ENCODE assay signal across 1 cellular context in the genomic region with DNA sequence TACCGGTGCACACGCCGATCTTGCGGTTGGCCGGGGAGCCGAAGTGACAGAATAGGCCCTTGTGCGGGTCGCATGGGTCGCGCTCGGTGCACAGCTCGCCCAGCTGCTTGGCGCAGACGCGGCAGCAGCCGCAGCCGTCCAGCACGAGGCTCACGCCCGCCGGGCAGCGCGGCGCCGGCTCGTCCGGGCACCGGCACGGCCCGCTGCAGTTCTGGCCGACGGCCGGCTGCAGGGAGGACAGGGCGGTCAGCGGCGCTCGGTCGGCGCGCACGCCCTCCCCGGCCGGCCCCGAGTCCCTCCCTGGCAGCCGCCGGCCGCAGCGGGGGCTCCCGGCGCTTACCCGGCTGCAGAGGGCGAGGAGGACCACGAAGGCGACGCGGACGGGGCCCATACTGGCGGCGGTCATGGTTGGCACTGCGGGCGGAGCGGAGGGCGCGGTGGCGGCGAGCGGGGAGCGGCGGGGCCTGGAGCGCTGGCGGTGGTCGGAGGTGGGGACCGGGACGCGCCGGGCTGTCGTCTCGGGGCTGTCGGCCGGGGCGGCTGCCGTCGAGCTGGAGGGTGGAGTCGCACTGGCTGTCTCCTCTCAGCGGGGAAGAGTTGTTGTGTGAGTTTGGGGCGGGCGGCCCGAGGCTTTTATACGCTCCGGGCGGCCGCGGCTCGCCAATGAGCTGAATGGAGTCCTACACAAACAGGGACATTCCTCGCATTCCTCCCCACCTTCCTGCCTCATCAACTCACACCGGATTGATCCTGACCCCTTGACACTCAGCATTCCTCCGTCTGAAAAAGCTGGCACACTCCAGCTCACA.
A peak's percentile ranks its signal among the peaks of the same experiment; 100 is the strongest.
TF ChIP-seq lines count a peak whose summit lies in the region.

A gene with protein sequence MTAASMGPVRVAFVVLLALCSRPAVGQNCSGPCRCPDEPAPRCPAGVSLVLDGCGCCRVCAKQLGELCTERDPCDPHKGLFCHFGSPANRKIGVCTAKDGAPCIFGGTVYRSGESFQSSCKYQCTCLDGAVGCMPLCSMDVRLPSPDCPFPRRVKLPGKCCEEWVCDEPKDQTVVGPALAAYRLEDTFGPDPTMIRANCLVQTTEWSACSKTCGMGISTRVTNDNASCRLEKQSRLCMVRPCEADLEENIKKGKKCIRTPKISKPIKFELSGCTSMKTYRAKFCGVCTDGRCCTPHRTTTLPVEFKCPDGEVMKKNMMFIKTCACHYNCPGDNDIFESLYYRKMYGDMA (minus strand): TSS at position 606 of the 809 bp plus-strand sequence. CDS start 200 bp downstream, at position 406.

TF ChIP-seq in HepG2, 621 proteins besides CTCF, POLR2A, EP300 and RAD21 (continued from another document and continues in another):
- TF ChIP-seq, protein P1, sequence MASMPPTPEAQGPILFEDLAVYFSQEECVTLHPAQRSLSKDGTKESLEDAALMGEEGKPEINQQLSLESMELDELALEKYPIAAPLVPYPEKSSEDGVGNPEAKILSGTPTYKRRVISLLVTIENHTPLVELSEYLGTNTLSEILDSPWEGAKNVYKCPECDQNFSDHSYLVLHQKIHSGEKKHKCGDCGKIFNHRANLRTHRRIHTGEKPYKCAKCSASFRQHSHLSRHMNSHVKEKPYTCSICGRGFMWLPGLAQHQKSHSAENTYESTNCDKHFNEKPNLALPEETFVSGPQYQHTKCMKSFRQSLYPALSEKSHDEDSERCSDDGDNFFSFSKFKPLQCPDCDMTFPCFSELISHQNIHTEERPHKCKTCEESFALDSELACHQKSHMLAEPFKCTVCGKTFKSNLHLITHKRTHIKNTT (CRISPR knock-in tag; IDR thresholded peaks at IDR 0.05): peak; percentile 89; the same call in 1 of the 2 replicates
- TF ChIP-seq ONECUT2 (CRISPR knock-in tag; IDR thresholded peaks at IDR 0.05) (peak; percentile 74), HOXA3 (CRISPR knock-in tag; IDR thresholded peaks at IDR 0.05) (peak; percentile 81), ZNF570 (CRISPR knock-in tag; IDR thresholded peaks at IDR 0.05; ENCODE audit: borderline replicate concordance) (no peak; the same call in 1 of the 2 replicates), SMYD3 (CRISPR knock-in tag; IDR thresholded peaks at IDR 0.05) (peak; percentile 57), RBFOX2 (IDR thresholded peaks at IDR 0.05; ENCODE audit: low read depth, low read length) (peak; percentile 99), SALL1 (CRISPR knock-in tag; IDR thresholded peaks at IDR 0.05) (peak; percentile 99), ZSCAN30 (CRISPR knock-in tag; IDR thresholded peaks at IDR 0.05) (0 out of 2 replicates have a peak, but pooled peaks have one; percentile 36), ZNF577 (CRISPR knock-in tag; IDR thresholded peaks at IDR 0.05; ENCODE audit: borderline replicate concordance, low read depth) (no peak), ZNF775 (CRISPR knock-in tag; IDR thresholded peaks at IDR 0.05; ENCODE audit: borderline replicate concordance) (0 out of 2 replicates have a peak, but pooled peaks have one; percentile 47), ZNF816 (CRISPR knock-in tag; IDR thresholded peaks at IDR 0.05; ENCODE audit: borderline replicate concordance) (peak; percentile 63; the same call in 1 of the 2 replicates), ZNF317 (CRISPR knock-in tag; IDR thresholded peaks at IDR 0.05) (peak; percentile 84), ZNF350 (CRISPR knock-in tag; IDR thresholded peaks at IDR 0.05; ENCODE audit: borderline replicate concordance, low read depth) (peak; percentile 60; the same call in 1 of the 2 replicates), ZNF776 (CRISPR knock-in tag; IDR thresholded peaks at IDR 0.05) (peak; percentile 67), ZSCAN9 (CRISPR knock-in tag; IDR thresholded peaks at IDR 0.05; ENCODE audit: borderline replicate concordance) (peak; percentile 69), ZSCAN20 (CRISPR knock-in tag; IDR thresholded peaks at IDR 0.05; ENCODE audit: borderline replicate concordance) (peak; percentile 89), HMG20A (CRISPR knock-in tag; IDR thresholded peaks at IDR 0.05; ENCODE audit: borderline replicate concordance) (peak; percentile 98), ZNF547 (CRISPR knock-in tag; IDR thresholded peaks at IDR 0.05) (no peak), ZNF841 (CRISPR knock-in tag; IDR thresholded peaks at IDR 0.05; ENCODE audit: borderline replicate concordance) (peak; percentile 95), MEIS2 (CRISPR knock-in tag; IDR thresholded peaks at IDR 0.05) (peak; percentile 90), SETDB1 (CRISPR knock-in tag; IDR thresholded peaks at IDR 0.05; ENCODE audit: borderline replicate concordance) (no peak), SMARCE1 (IDR thresholded peaks at IDR 0.05; ENCODE audit: borderline replicate concordance) (0 out of 2 replicates have a peak, but pooled peaks have one; percentile 5), ZNF607 (CRISPR knock-in tag; IDR thresholded peaks at IDR 0.05; ENCODE audit: borderline replicate concordance) (peak; percentile 95), RXRA (CRISPR knock-in tag; IDR thresholded peaks at IDR 0.05) (peak; percentile 93), U2AF1 (optimal IDR thresholded peaks at IDR 0.05; ENCODE audit: low read depth, low read length) (no peak), ZNF724P (CRISPR knock-in tag; IDR thresholded peaks at IDR 0.05; ENCODE audit: borderline replicate concordance) (peak; percentile 85; the same call in 1 of the 2 replicates), CHCHD3 (CRISPR knock-in tag; IDR thresholded peaks at IDR 0.05) (0 out of 2 replicates have a peak, but pooled peaks have one; percentile 74), PHF8 (CRISPR knock-in tag; IDR thresholded peaks at IDR 0.05) (peak; percentile 46; the same call in 1 of the 2 replicates), ARNT2 (CRISPR knock-in tag; IDR thresholded peaks at IDR 0.05; ENCODE audit: low read depth) (peak; percentile 97), ZIK1 (CRISPR knock-in tag; IDR thresholded peaks at IDR 0.05; ENCODE audit: borderline replicate concordance, low read depth) (no peak; the same call in 1 of the 2 replicates), CBX2 (IDR thresholded peaks at IDR 0.05; ENCODE audit: low read depth, low read length) (no peak), CBX2 (CRISPR knock-in tag; IDR thresholded peaks at IDR 0.05; ENCODE audit: low read depth) (0 out of 2 replicates have a peak, but pooled peaks have one; percentile 79), ZNF460 (CRISPR knock-in tag; IDR thresholded peaks at IDR 0.05; ENCODE audit: borderline replicate concordance) (no peak), MXI1 (IDR thresholded peaks at IDR 0.05; ENCODE audit: borderline replicate concordance, low read depth, low read length) (peak; percentile 32; the same call in 1 of the 3 replicates), CCDC6 (CRISPR knock-in tag; IDR thresholded peaks at IDR 0.05) (peak; percentile 73), SNAPC2 (CRISPR knock-in tag; IDR thresholded peaks at IDR 0.05) (peak; percentile 51; the same call in 1 of the 2 replicates), ZNF7 (CRISPR knock-in tag; IDR thresholded peaks at IDR 0.05) (no peak), EHMT2 (IDR thresholded peaks at IDR 0.05; ENCODE audit: borderline replicate concordance, low read depth, low read length) (no peak), PCBP1 (IDR thresholded peaks at IDR 0.05; ENCODE audit: borderline replicate concordance, low read depth, low read length) (no peak), POLR2AphosphoS2 (IDR thresholded peaks at IDR 0.05; ENCODE audit: low read depth, low read length) (peak; percentile 96), NFKB2 (CRISPR knock-in tag; IDR thresholded peaks at IDR 0.05; ENCODE audit: borderline replicate concordance) (peak; percentile 92; the same call in 1 of the 2 replicates)
- TF ChIP-seq, protein P2, sequence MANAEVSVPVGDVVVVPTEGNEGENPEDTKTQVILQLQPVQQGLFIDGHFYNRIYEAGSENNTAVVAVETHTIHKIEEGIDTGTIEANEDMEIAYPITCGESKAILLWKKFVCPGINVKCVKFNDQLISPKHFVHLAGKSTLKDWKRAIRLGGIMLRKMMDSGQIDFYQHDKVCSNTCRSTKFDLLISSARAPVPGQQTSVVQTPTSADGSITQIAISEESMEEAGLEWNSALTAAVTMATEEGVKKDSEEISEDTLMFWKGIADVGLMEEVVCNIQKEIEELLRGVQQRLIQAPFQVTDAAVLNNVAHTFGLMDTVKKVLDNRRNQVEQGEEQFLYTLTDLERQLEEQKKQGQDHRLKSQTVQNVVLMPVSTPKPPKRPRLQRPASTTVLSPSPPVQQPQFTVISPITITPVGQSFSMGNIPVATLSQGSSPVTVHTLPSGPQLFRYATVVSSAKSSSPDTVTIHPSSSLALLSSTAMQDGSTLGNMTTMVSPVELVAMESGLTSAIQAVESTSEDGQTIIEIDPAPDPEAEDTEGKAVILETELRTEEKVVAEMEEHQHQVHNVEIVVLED (CRISPR knock-in tag; IDR thresholded peaks at IDR 0.05; ENCODE audit: borderline replicate concordance): peak; percentile 32; the same call in 1 of the 2 replicates
- TF ChIP-seq, protein P3, sequence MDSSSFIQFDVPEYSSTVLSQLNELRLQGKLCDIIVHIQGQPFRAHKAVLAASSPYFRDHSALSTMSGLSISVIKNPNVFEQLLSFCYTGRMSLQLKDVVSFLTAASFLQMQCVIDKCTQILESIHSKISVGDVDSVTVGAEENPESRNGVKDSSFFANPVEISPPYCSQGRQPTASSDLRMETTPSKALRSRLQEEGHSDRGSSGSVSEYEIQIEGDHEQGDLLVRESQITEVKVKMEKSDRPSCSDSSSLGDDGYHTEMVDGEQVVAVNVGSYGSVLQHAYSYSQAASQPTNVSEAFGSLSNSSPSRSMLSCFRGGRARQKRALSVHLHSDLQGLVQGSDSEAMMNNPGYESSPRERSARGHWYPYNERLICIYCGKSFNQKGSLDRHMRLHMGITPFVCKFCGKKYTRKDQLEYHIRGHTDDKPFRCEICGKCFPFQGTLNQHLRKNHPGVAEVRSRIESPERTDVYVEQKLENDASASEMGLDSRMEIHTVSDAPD (CRISPR knock-in tag; IDR thresholded peaks at IDR 0.05): peak; percentile 28; the same call in 1 of the 2 replicates
- TF ChIP-seq, protein P4, sequence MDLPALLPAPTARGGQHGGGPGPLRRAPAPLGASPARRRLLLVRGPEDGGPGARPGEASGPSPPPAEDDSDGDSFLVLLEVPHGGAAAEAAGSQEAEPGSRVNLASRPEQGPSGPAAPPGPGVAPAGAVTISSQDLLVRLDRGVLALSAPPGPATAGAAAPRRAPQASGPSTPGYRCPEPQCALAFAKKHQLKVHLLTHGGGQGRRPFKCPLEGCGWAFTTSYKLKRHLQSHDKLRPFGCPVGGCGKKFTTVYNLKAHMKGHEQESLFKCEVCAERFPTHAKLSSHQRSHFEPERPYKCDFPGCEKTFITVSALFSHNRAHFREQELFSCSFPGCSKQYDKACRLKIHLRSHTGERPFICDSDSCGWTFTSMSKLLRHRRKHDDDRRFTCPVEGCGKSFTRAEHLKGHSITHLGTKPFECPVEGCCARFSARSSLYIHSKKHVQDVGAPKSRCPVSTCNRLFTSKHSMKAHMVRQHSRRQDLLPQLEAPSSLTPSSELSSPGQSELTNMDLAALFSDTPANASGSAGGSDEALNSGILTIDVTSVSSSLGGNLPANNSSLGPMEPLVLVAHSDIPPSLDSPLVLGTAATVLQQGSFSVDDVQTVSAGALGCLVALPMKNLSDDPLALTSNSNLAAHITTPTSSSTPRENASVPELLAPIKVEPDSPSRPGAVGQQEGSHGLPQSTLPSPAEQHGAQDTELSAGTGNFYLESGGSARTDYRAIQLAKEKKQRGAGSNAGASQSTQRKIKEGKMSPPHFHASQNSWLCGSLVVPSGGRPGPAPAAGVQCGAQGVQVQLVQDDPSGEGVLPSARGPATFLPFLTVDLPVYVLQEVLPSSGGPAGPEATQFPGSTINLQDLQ (CRISPR knock-in tag; IDR thresholded peaks at IDR 0.05): no peak
- TF ChIP-seq, protein P5, sequence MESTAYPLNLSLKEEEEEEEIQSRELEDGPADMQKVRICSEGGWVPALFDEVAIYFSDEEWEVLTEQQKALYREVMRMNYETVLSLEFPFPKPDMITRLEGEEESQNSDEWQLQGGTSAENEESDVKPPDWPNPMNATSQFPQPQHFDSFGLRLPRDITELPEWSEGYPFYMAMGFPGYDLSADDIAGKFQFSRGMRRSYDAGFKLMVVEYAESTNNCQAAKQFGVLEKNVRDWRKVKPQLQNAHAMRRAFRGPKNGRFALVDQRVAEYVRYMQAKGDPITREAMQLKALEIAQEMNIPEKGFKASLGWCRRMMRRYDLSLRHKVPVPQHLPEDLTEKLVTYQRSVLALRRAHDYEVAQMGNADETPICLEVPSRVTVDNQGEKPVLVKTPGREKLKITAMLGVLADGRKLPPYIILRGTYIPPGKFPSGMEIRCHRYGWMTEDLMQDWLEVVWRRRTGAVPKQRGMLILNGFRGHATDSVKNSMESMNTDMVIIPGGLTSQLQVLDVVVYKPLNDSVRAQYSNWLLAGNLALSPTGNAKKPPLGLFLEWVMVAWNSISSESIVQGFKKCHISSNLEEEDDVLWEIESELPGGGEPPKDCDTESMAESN (CRISPR knock-in tag; conservative IDR thresholded peaks at IDR 0.05): peak; percentile 95
- TF ChIP-seq, protein P6, sequence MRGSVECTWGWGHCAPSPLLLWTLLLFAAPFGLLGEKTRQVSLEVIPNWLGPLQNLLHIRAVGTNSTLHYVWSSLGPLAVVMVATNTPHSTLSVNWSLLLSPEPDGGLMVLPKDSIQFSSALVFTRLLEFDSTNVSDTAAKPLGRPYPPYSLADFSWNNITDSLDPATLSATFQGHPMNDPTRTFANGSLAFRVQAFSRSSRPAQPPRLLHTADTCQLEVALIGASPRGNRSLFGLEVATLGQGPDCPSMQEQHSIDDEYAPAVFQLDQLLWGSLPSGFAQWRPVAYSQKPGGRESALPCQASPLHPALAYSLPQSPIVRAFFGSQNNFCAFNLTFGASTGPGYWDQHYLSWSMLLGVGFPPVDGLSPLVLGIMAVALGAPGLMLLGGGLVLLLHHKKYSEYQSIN (CRISPR knock-in tag; IDR thresholded peaks at IDR 0.05; ENCODE audit: borderline replicate concordance): peak; percentile 47; the same call in 1 of the 2 replicates
- TF ChIP-seq, protein P7, sequence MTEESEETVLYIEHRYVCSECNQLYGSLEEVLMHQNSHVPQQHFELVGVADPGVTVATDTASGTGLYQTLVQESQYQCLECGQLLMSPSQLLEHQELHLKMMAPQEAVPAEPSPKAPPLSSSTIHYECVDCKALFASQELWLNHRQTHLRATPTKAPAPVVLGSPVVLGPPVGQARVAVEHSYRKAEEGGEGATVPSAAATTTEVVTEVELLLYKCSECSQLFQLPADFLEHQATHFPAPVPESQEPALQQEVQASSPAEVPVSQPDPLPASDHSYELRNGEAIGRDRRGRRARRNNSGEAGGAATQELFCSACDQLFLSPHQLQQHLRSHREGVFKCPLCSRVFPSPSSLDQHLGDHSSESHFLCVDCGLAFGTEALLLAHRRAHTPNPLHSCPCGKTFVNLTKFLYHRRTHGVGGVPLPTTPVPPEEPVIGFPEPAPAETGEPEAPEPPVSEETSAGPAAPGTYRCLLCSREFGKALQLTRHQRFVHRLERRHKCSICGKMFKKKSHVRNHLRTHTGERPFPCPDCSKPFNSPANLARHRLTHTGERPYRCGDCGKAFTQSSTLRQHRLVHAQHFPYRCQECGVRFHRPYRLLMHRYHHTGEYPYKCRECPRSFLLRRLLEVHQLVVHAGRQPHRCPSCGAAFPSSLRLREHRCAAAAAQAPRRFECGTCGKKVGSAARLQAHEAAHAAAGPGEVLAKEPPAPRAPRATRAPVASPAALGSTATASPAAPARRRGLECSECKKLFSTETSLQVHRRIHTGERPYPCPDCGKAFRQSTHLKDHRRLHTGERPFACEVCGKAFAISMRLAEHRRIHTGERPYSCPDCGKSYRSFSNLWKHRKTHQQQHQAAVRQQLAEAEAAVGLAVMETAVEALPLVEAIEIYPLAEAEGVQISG (CRISPR knock-in tag; IDR thresholded peaks at IDR 0.05): peak; percentile 84
- TF ChIP-seq, protein P8, sequence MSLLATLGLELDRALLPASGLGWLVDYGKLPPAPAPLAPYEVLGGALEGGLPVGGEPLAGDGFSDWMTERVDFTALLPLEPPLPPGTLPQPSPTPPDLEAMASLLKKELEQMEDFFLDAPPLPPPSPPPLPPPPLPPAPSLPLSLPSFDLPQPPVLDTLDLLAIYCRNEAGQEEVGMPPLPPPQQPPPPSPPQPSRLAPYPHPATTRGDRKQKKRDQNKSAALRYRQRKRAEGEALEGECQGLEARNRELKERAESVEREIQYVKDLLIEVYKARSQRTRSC (CRISPR knock-in tag; IDR thresholded peaks at IDR 0.05; ENCODE audit: low read depth): peak; percentile 89; the same call in 1 of the 2 replicates
